21 cellular contexts compared by ENCODE assay signal in genomic region chr5:134563962-134564361, GRCh38.
"Had no signal": no experiment of that assay in that cellular context is flagged by ENCODE, and none has a peak within 500 bp of the region (broad histone marks: within the 10 kb centered on the region; RNA-seq: fewer than 3 reads in every experiment).

No MANE protein-coding gene starts in this region.

- DNase-seq: activated CD4-positive, alpha-beta memory T cell treated with anti-CD3 and anti-CD28 coated beads, Interleukin-2, amount 10 ng/mL, durations not matched to agents 7 days and 5 days; activated CD4-positive, alpha-beta T cell treated with anti-CD3 and anti-CD28 coated beads for 4 hours; activated effector memory CD4-positive, alpha-beta T cell treated with anti-CD3 and anti-CD28 coated beads, Interleukin-2, amount 50 U/mL, for 16 hours; activated T-cell treated with anti-CD3 and anti-CD28 coated beads, Interleukin-2, amount 50 U/mL, for 4 hours; foreskin keratinocyte; hippocampal formation; left cardiac atrium; mesenchymal stem cell; naive B cell; retina; spleen; stimulated activated naive CD8-positive, alpha-beta T cell treated with anti-CD3 and anti-CD28 coated beads, Interleukin-15, Interleukin-2, amounts not matched to agents 100 U/mL and 50 U/mL, for 24 hours; SW 1271; trophoblast cell had no signal

- H3K27me3 Mint-ChIP-seq: activated CD4-positive, alpha-beta memory T cell treated with anti-CD3 and anti-CD28 coated beads, Interleukin-2, amount 10 ng/mL, durations not matched to agents 7 days and 5 days; naive B cell had no signal

- H3K9me3 ChIP-seq: mucosa of descending colon, spleen, suprapubic skin, vagina had no signal

- H3K9me3 Mint-ChIP-seq: activated CD4-positive, alpha-beta memory T cell treated with anti-CD3 and anti-CD28 coated beads, Interleukin-2, amount 10 ng/mL, durations not matched to agents 7 days and 5 days; activated naive CD4-positive, alpha-beta T cell treated with anti-CD3 and anti-CD28 coated beads, Interleukin-2, amount 50 U/mL, for 72 hours; activated T-cell treated with anti-CD3 and anti-CD28 coated beads, Interleukin-2, amount 50 U/mL, for 4 hours; T-helper 2 cell treated with Interferon-gamma antibody and Interleukin-4, amounts not matched to agents 5 μg/mL and 100 μg/mL, for 36 hours had no signal

- H3K27me3 ChIP-seq: dorsolateral prefrontal cortex, foreskin keratinocyte, spleen, suprapubic skin, vagina had no signal

- H3K4me1 ChIP-seq: foreskin keratinocyte had no signal

- H3K27ac ChIP-seq: dorsolateral prefrontal cortex, foreskin keratinocyte, spleen, suprapubic skin, vagina had no signal

- H3K27ac Mint-ChIP-seq: brain; T-helper 2 cell treated with Interferon-gamma antibody and Interleukin-4, amounts not matched to agents 5 μg/mL and 100 μg/mL, for 36 hours had no signal

- ATAC-seq: activated naive CD4-positive, alpha-beta T cell treated with anti-CD3 and anti-CD28 coated beads, Interleukin-2, amount 50 U/mL, for 72 hours; activated T-cell treated with anti-CD3 and anti-CD28 coated beads, Interleukin-2, amount 50 U/mL, for 4 hours; foreskin keratinocyte; left cardiac atrium; mucosa of descending colon; stimulated activated naive CD8-positive, alpha-beta T cell treated with anti-CD3 and anti-CD28 coated beads, Interleukin-15, Interleukin-2, amounts not matched to agents 100 U/mL and 50 U/mL, for 24 hours had no signal

- H3K4me3 ChIP-seq: dorsolateral prefrontal cortex, mucosa of descending colon, spleen, suprapubic skin, vagina had no signal

- H3K4me3 Mint-ChIP-seq: activated CD4-positive, alpha-beta memory T cell treated with anti-CD3 and anti-CD28 coated beads, Interleukin-2, amount 10 ng/mL, durations not matched to agents 7 days and 5 days; activated T-cell treated with anti-CD3 and anti-CD28 coated beads, Interleukin-2, amount 50 U/mL, for 4 hours; brain; naive B cell; T-helper 2 cell treated with Interferon-gamma antibody and Interleukin-4, amounts not matched to agents 5 μg/mL and 100 μg/mL, for 36 hours had no signal
